In genomic region chr15:74059050-74059833, GRCh38 we compare ENCODE assay signal across 9 cellular contexts. TPM values are rescaled to one million over a fixed set of nuclear protein-coding genes. Genes with fewer than 3 reads are reported as not detected.
DNase-seq lines count a peak whose midpoint lies in the region; ATAC-seq and TF ChIP-seq lines count a peak whose summit lies in the region.
"Not testable (repeated sequence)": the region's sequence is repeated elsewhere in the genome, so short reads cannot be mapped to it uniquely, and the experiment has no call there.
"Had no signal": no experiment of that assay in that cellular context is flagged by ENCODE, and none has a peak within 500 bp of the region (broad histone marks: within the 10 kb centered on the region; RNA-seq: fewer than 3 reads in every experiment).

No MANE protein-coding gene starts in this region.

- H3K9ac ChIP-seq in BLaER1 treated with 17β-estradiol and CSF1 and Interleukin-3, amounts not matched to agents 10 nM and 100 nM = not testable (repeated sequence)

- not testable (repeated sequence) for H3K36me3 ChIP-seq in BLaER1 treated with 17β-estradiol and CSF1 and Interleukin-3, amounts not matched to agents 10 nM and 100 nM; body of pancreas (replicated peaks in 1 of 2; ENCODE audit: insufficient read depth in 1 of 2, low read depth in 2 of 2); transverse colon

- in situ Hi-C loops in transverse colon (cut with MboI; ENCODE audit: low pct_ligation_motif_present in 1 of 4, low pct_unique_long_range_greater_than_20kb in 1 of 4, low sequenced_read_pairs in 3 of 4) = loop anchor here in 2 of 4 donors (10.0 to 25.0 kb wide), 2 partner anchors 66 to 1253 kb away; no protein-coding TSS in a partner anchor

- intact Hi-C loops in body of pancreas (cut with DNase I); transverse colon (cut with DNase I; ENCODE audit: low total_unique reads): not testable (repeated sequence)
- intact Hi-C loops in posterior vena cava (cut with DNase I) = loop anchor here in 1 of 2 donors (5.0 kb wide), 1 partner anchor 73 kb away; the partner anchor contains the start of gene ISLR2

- H3K27ac ChIP-seq in BLaER1 treated with 17β-estradiol and CSF1 and Interleukin-3, amounts not matched to agents 10 nM and 100 nM; body of pancreas; transverse colon: not testable (repeated sequence)

- WGBS in body of pancreas, 2 donors = 59 to 77% methylated on average over 6 of the region's 6 CpGs
- 89 to 100% methylated on average over 1 to 5 of the region's 6 CpGs for WGBS in transverse colon (ENCODE audit: low coverage in 1 of 2), 2 donors

- not testable (repeated sequence) for TF ChIP-seq POLR2A in body of pancreas (IDR thresholded peaks at IDR 0.05); transverse colon (IDR thresholded peaks at IDR 0.05)

- H3K9me3 Mint-ChIP-seq in activated T-cell treated with anti-CD3 and anti-CD28 coated beads, Interleukin-2, amount 50 U/mL, for 24 hours; activated naive CD8-positive, alpha-beta T cell (ENCODE audit: low read depth): not testable (repeated sequence)

- H3K4me3 Mint-ChIP-seq in activated T-cell treated with anti-CD3 and anti-CD28 coated beads, Interleukin-2, amount 50 U/mL, for 24 hours = not testable (repeated sequence)
- H3K4me3 Mint-ChIP-seq in activated naive CD8-positive, alpha-beta T cell = peak overlapping the region; percentile 14

- DNase-seq in SW480 (ENCODE audit: low spot score) (peak; percentile 88), body of pancreas (peak; percentile 22 to 66 (median 33)), mesenteric fat pad (ENCODE audit: low spot score) (peak; percentile 20), posterior vena cava (ENCODE audit: low spot score) (peak; percentile 10), transverse colon (peak; percentile 2)
- not testable (repeated sequence) for DNase-seq in activated T-cell treated with anti-CD3 and anti-CD28 coated beads, Interleukin-2, amount 50 U/mL, for 24 hours

- peak overlapping the region; percentile 52 for H3K27ac Mint-ChIP-seq in activated T-cell treated with anti-CD3 and anti-CD28 coated beads, Interleukin-2, amount 50 U/mL, for 24 hours
- not testable (repeated sequence) for H3K27ac Mint-ChIP-seq in activated naive CD8-positive, alpha-beta T cell

- not testable (repeated sequence) for ATAC-seq in body of pancreas

- not testable (repeated sequence) for H3K27me3 Mint-ChIP-seq in activated T-cell treated with anti-CD3 and anti-CD28 coated beads, Interleukin-2, amount 50 U/mL, for 24 hours; activated naive CD8-positive, alpha-beta T cell

- peak overlapping the region in 6 of 11 experiments; percentile 1 to 45 (median 41); a peak in 9 of 22 replicates for H3K4me2 ChIP-seq in BLaER1 treated with 17β-estradiol and CSF1 and Interleukin-3, amounts not matched to agents 10 nM and 100 nM

- H3K4me1 ChIP-seq in BLaER1 treated with 17β-estradiol and CSF1 and Interleukin-3, amounts not matched to agents 10 nM and 100 nM; body of pancreas; transverse colon: not testable (repeated sequence)

- not testable (repeated sequence) for H3K27me3 ChIP-seq in BLaER1 treated with 17β-estradiol and CSF1 and Interleukin-3, amounts not matched to agents 10 nM and 100 nM; body of pancreas; transverse colon

- not testable (repeated sequence) for TF ChIP-seq EP300 in transverse colon (IDR thresholded peaks at IDR 0.05; ENCODE audit: low read depth)

- not testable (repeated sequence) for H3K9me3 ChIP-seq in BLaER1 treated with 17β-estradiol and CSF1 and Interleukin-3, amounts not matched to agents 10 nM and 100 nM (replicated peaks in 1 of 11); body of pancreas; transverse colon

- H3K36me3 Mint-ChIP-seq in activated T-cell treated with anti-CD3 and anti-CD28 coated beads, Interleukin-2, amount 50 U/mL, for 24 hours (ENCODE audit: low read depth) = not testable (repeated sequence)
- H3K36me3 Mint-ChIP-seq in activated naive CD8-positive, alpha-beta T cell = peaks cover 10% of the 10 kb centered on the region

- not testable (repeated sequence) for TF ChIP-seq CTCF in body of pancreas (IDR thresholded peaks at IDR 0.05); transverse colon (IDR thresholded peaks at IDR 0.05)

- not testable (repeated sequence) for H3K4me3 ChIP-seq in BLaER1 treated with 17β-estradiol and CSF1 and Interleukin-3, amounts not matched to agents 10 nM and 100 nM; body of pancreas; transverse colon

- peaks cover 15% of the 10 kb centered on the region for H3K4me1 Mint-ChIP-seq in activated T-cell treated with anti-CD3 and anti-CD28 coated beads, Interleukin-2, amount 50 U/mL, for 24 hours (ENCODE audit: low read depth)
- peaks cover 24% of the 10 kb centered on the region for H3K4me1 Mint-ChIP-seq in activated naive CD8-positive, alpha-beta T cell (ENCODE audit: low read depth)

- not testable (repeated sequence) for H4K20me1 ChIP-seq in BLaER1 treated with 17β-estradiol and CSF1 and Interleukin-3, amounts not matched to agents 10 nM and 100 nM

RNA-seq across cellular contexts. Expression of gene GOLGA6A, which starts 23.1 kb away (rescaled TPM):
- total RNA-seq in body of pancreas = not detected
- total RNA-seq in mesenteric fat pad = not detected
- total RNA-seq in posterior vena cava = under 1 TPM in 1 of 2 donors, not detected in 1; 0.24 TPM
- not detected for total RNA-seq in transverse colon
- total RNA-seq: A673 had no signal
